9 cellular contexts compared by ENCODE assay signal in genomic region chr15:86611392-86612040, GRCh38.
DNase-seq lines count a peak whose midpoint lies in the region; ATAC-seq and TF ChIP-seq lines count a peak whose summit lies in the region.
"Had no signal": no experiment of that assay in that cellular context is flagged by ENCODE, and none has a peak within 500 bp of the region (broad histone marks: within the 10 kb centered on the region; RNA-seq: fewer than 3 reads in every experiment).

No MANE protein-coding gene starts in this region.

- peaks cover 0 to 5% (median 0%) of the 10 kb centered on the region in 45 donors for H3K27me3 ChIP-seq in dorsolateral prefrontal cortex

- no peak overlapping the region for H3K27ac ChIP-seq in dorsolateral prefrontal cortex
- H3K27ac ChIP-seq: left ventricle myocardium inferior had no signal

- H3K4me3 Mint-ChIP-seq in activated CD4-positive, alpha-beta memory T cell treated with anti-CD3 and anti-CD28 coated beads for 36 hours, result no peak overlapping the region
- H3K4me3 Mint-ChIP-seq in immature natural killer cell, result peak overlapping the region in 4 of 5 donors; percentile 30 to 70 (median 54)

- H3K36me3 Mint-ChIP-seq in activated CD4-positive, alpha-beta memory T cell treated with anti-CD3 and anti-CD28 coated beads for 36 hours, result no peaks in the 10 kb centered on the region
- H3K36me3 Mint-ChIP-seq in immature natural killer cell, result peaks cover 0 to 5% (median 0%) of the 10 kb centered on the region in 3 donors

- in situ Hi-C loops in G401 (cut with HindIII; ENCODE audit: low sequenced_read_pairs), result no loop called here

- intact Hi-C loops in activated CD4-positive, alpha-beta memory T cell treated with anti-CD3 and anti-CD28 coated beads for 36 hours (cut with micrococcal nuclease), result loop anchor here (1.0 to 2.0 kb wide), 2 partner anchors 13 to 38 kb away; no protein-coding TSS in a partner anchor
- intact Hi-C loops in dorsolateral prefrontal cortex (cut with DNase I), result no loop called here

- no peaks in the 10 kb centered on the region for H3K27me3 Mint-ChIP-seq in activated CD4-positive, alpha-beta memory T cell treated with anti-CD3 and anti-CD28 coated beads for 36 hours
- peaks cover 2 to 7% (median 3%) of the 10 kb centered on the region in 3 donors for H3K27me3 Mint-ChIP-seq in immature natural killer cell (ENCODE audit: low read depth in 3 of 3)

- CTCF ChIA-PET in activated CD4-positive, alpha-beta memory T cell treated with anti-CD3 and anti-CD28 coated beads for 36 hours (lab: Charles Lee), result interaction anchor here (1.2 to 3.0 kb wide), 2 partner anchors 13 to 132 kb away, joined by 5 to 12 read pairs; no protein-coding TSS in a partner anchor

- H3K9me3 Mint-ChIP-seq in activated CD4-positive, alpha-beta memory T cell treated with anti-CD3 and anti-CD28 coated beads for 36 hours, result no peaks in the 10 kb centered on the region
- H3K9me3 Mint-ChIP-seq in immature natural killer cell, result peaks cover 0 to 2% (median 0%) of the 10 kb centered on the region in 6 donors

- H3K4me1 Mint-ChIP-seq in activated CD4-positive, alpha-beta memory T cell treated with anti-CD3 and anti-CD28 coated beads for 36 hours (ENCODE audit: low read depth), result peaks cover 55% of the 10 kb centered on the region
- H3K4me1 Mint-ChIP-seq in immature natural killer cell, result peaks cover 33 to 43% of the 10 kb centered on the region in 2 donors

- peak; percentile 16 for DNase-seq in AG20443 (ENCODE audit: low spot score)
- DNase-seq in activated CD4-positive, alpha-beta memory T cell treated with anti-CD3 and anti-CD28 coated beads for 36 hours, result peak; percentile 27
- peak in 2 of 3 donors; percentile 13 to 51 for DNase-seq in immature natural killer cell
- DNase-seq in G401 (ENCODE audit: low spot score), result no peak
- no peak for DNase-seq in dorsolateral prefrontal cortex
- DNase-seq: left ventricle myocardium inferior had no signal

- POLR2A ChIA-PET in activated CD4-positive, alpha-beta memory T cell treated with anti-CD3 and anti-CD28 coated beads for 36 hours (lab: Charles Lee), result interaction anchor here (0.6 kb wide), 1 partner anchor 52 kb away, joined by 3 read pairs; no protein-coding TSS in a partner anchor

- no peak overlapping the region for H3K4me3 ChIP-seq in dorsolateral prefrontal cortex
- H3K4me3 ChIP-seq: left ventricle myocardium inferior had no signal

- no peak for TF ChIP-seq CTCF in dorsolateral prefrontal cortex (IDR thresholded peaks at IDR 0.05 in 54 of 56, conservative IDR thresholded peaks at IDR 0.05 in 2 of 56; ENCODE audit: low read depth in 1 of 56, partially characterized antibody in 56 of 56)

- peak overlapping the region; percentile 11 for H3K27ac Mint-ChIP-seq in activated CD4-positive, alpha-beta memory T cell treated with anti-CD3 and anti-CD28 coated beads for 36 hours
- H3K27ac Mint-ChIP-seq in immature natural killer cell, result peak overlapping the region in 5 of 6 donors; percentile 15 to 85 (median 68)

- ATAC-seq in GM18868 (IDR thresholded peaks at IDR 0.05; ENCODE audit: unreplicated experiment), result peak; percentile 66
- ATAC-seq in HG02885 (IDR thresholded peaks at IDR 0.05; ENCODE audit: poor library complexity, unreplicated experiment), result no peak
- ATAC-seq in GM18498 (IDR thresholded peaks at IDR 0.05; ENCODE audit: unreplicated experiment), result no peak

Comparison
In these comparisons a context has a peak if more than half of its experiments do, and no peak if none do; other contexts are left out.
1. DNase-seq: peak in AG20443 (single experiment), activated CD4-positive, alpha-beta memory T cell treated with anti-CD3 and anti-CD28 coated beads for 36 hours (single experiment) and immature natural killer cell (2 of 3); none in G401 (single experiment) and dorsolateral prefrontal cortex (0 of 10).